ENCODE assay signal across 25 cellular contexts in the genomic region with DNA sequence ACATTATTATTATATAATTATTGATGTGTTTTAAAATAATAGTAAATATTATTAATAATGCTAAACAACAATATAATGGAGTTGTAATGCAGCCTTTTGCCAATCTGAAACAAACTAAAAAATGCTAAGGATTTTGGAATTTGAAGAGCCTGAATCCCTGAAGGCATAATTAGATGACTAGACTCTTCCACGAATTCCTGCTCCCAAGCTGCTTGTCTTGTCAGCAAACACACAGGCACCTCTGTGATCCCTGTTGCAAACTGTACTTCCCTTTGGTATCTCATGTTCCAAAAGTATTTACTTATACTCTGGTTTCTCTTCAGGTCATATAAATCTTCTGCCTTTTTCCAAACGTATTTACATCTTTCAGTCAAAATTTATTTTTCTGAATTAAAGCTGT.
DNase-seq lines count a peak whose midpoint lies in the region; ATAC-seq, FAIRE-seq and TF ChIP-seq lines count a peak whose summit lies in the region.
"Had no signal": no experiment of that assay in that cellular context is flagged by ENCODE, and none has a peak within 500 bp of the region (broad histone marks: within the 10 kb centered on the region; RNA-seq: fewer than 3 reads in every experiment).

No MANE protein-coding gene starts in this region.

- DNase-seq in ELF-1 (ENCODE audit: low read depth, low spot score) (peak; percentile 13), left kidney (ENCODE audit: low read depth, low spot score) (peak; percentile 20), trophoblast cell (peak; percentile 43 to 84), pancreas (no peak)
- DNase-seq: 8988T; ACHN; BE2C; C1 segment of cervical spinal cord; Caco-2; Calu3; CD4-positive, alpha-beta memory T cell; CD4-positive, CD25-positive, alpha-beta regulatory T cell; CD8-positive, alpha-beta memory T cell; DMS79 treated with DMSO at 0.1 percent for 48 hours; GDM1 had no signal

- H3K27me3 ChIP-seq in trophoblast cell (ENCODE audit: insufficient read depth, low read length), result no peaks in the 10 kb centered on the region
- peaks cover 0 to 5% (median 0%) of the 10 kb centered on the region in 4 donors for H3K27me3 ChIP-seq in pancreas
- H3K27me3 ChIP-seq: BE2C, BLaER1 had no signal

- no peak overlapping the region for H2AK5ac ChIP-seq in trophoblast cell (ENCODE audit: low read length)

- no peak overlapping the region for H4K91ac ChIP-seq in trophoblast cell (ENCODE audit: low read depth, low read length)

- H3K79me1 ChIP-seq in trophoblast cell (ENCODE audit: low read length), result peaks cover 9% of the 10 kb centered on the region

- H3K23ac ChIP-seq in trophoblast cell (ENCODE audit: low read length), result no peak overlapping the region

- H3K4me1 ChIP-seq in mesodermal cell (ENCODE audit: control insufficient read depth, insufficient read depth, low read length, poor library complexity, severe bottlenecking), result peaks cover 7% of the 10 kb centered on the region
- peaks cover 0 to 3% of the 10 kb centered on the region in 2 experiments for H3K4me1 ChIP-seq in trophoblast cell (ENCODE audit: control insufficient read depth in 1 of 2, insufficient read depth in 2 of 2, low read length in 2 of 2)
- H3K4me1 ChIP-seq in pancreas, result no peaks in the 10 kb centered on the region
- H3K4me1 ChIP-seq: BE2C, BLaER1, Caco-2 had no signal

- no peak overlapping the region for H3K4me2 ChIP-seq in trophoblast cell (ENCODE audit: low read length)
- H3K4me2 ChIP-seq: BLaER1 had no signal

- no peak for ATAC-seq in HG02571 (IDR thresholded peaks at IDR 0.05; ENCODE audit: unreplicated experiment)
- ATAC-seq in pancreas, result no peak
- ATAC-seq in HG03378 (IDR thresholded peaks at IDR 0.05; ENCODE audit: unreplicated experiment), result no peak
- ATAC-seq in GM21723 (IDR thresholded peaks at IDR 0.05; ENCODE audit: unreplicated experiment), result no peak
- ATAC-seq: GM12878 had no signal

- no peak overlapping the region for H3K4ac ChIP-seq in trophoblast cell (ENCODE audit: low read depth, low read length)

- H3K14ac ChIP-seq in trophoblast cell (ENCODE audit: low read length), result no peak overlapping the region

- H3K27ac ChIP-seq in mesodermal cell (ENCODE audit: low read depth, low read length, severe bottlenecking), result peak overlapping the region; percentile 42
- peak overlapping the region; percentile 97 for H3K27ac ChIP-seq in trophoblast cell (ENCODE audit: low read depth, low read length)
- H3K27ac ChIP-seq in pancreas, result no peak overlapping the region
- H3K27ac ChIP-seq: BLaER1 had no signal

- no peak for FAIRE-seq in pancreas (lab: Jason Lieb, UNC)
- FAIRE-seq: A204.1, D721Med, GM12878, GM12892, GM18507 had no signal

- H3K79me2 ChIP-seq in trophoblast cell (ENCODE audit: control insufficient read depth, insufficient read depth, low read length, poor library complexity), result no peaks in the 10 kb centered on the region

- TF ChIP-seq CTCF in pancreas (IDR thresholded peaks at IDR 0.05), result no peak

- H2BK5ac ChIP-seq in trophoblast cell (ENCODE audit: low read depth, low read length, poor library complexity), result no peak overlapping the region

- no peak overlapping the region for H4K8ac ChIP-seq in trophoblast cell (ENCODE audit: low read depth, low read length)

- H2BK120ac ChIP-seq in trophoblast cell (ENCODE audit: insufficient read depth, low read length, poor library complexity), result no peak overlapping the region

- H2AFZ ChIP-seq in trophoblast cell (ENCODE audit: insufficient read depth, low read length, poor library complexity), result no peak overlapping the region

- H3K9me3 ChIP-seq in mesodermal cell (ENCODE audit: control insufficient read depth, low read length) (no peaks in the 10 kb centered on the region), trophoblast cell (ENCODE audit: insufficient read depth, low read depth, low read length) (no peaks in the 10 kb centered on the region), pancreas (no peaks in the 10 kb centered on the region)
- H3K9me3 ChIP-seq: BE2C, BLaER1, Caco-2 had no signal

- H3K18ac ChIP-seq in trophoblast cell (ENCODE audit: low read length), result no peak overlapping the region

- 77 to 86% methylated on average over 1 of the region's 2 CpGs for WGBS in mesodermal cell (ENCODE audit: insufficient coverage in 2 of 2), 2 experiments
- no CpG with 5 or more reads among the region's 2 CpGs for WGBS in trophoblast cell (ENCODE audit: extremely low coverage, insufficient coverage, insufficient read length)
- 33 to 42% methylated on average over 2 of the region's 2 CpGs for WGBS in pancreas, 2 donors

- intact Hi-C loops in pancreas (cut with DNase I), result no loop called here

- H2BK12ac ChIP-seq in trophoblast cell (ENCODE audit: low read length), result no peak overlapping the region

- H3K36me3 ChIP-seq in mesodermal cell (ENCODE audit: control insufficient read depth, insufficient read depth, low read length) (no peaks in the 10 kb centered on the region), trophoblast cell (ENCODE audit: control insufficient read depth in 1 of 2, insufficient read depth in 2 of 2, low read length in 2 of 2) (no peaks in the 10 kb centered on the region), pancreas (no peaks in the 10 kb centered on the region)
- H3K36me3 ChIP-seq: BE2C, BLaER1 had no signal

- H4K12ac ChIP-seq in trophoblast cell (ENCODE audit: low read depth, low read length), result no peak overlapping the region

- H3K4me3 ChIP-seq in mesodermal cell (ENCODE audit: extremely low read depth, insufficient read depth, low read length, poor library complexity, severe bottlenecking) (no peak overlapping the region), trophoblast cell (ENCODE audit: low read depth, low read length) (no peak overlapping the region), pancreas (no peak overlapping the region)
- H3K4me3 ChIP-seq: BLaER1, GM12878 had no signal

- H3K9ac ChIP-seq in trophoblast cell (ENCODE audit: low read length), result no peak overlapping the region
- H3K9ac ChIP-seq: BLaER1 had no signal

Comparison
In these comparisons a context has a peak if more than half of its experiments do, and no peak if none do; other contexts are left out.
1. DNase-seq: peak in ELF-1 (single experiment), left kidney (single experiment) and trophoblast cell (2 of 2); none in pancreas (0 of 6).
2. H3K27ac ChIP-seq: peak in mesodermal cell (single experiment) and trophoblast cell (single experiment); none in pancreas (0 of 4).